ENCODE assay signal across 8 cellular contexts in genomic region chr10:110918633-110919348, GRCh38. TPM values are rescaled to one million over a fixed set of nuclear protein-coding genes. Genes with fewer than 3 reads are reported as not detected.
A peak's percentile ranks its signal among the peaks of the same experiment; 100 is the strongest.
DNase-seq lines count a peak whose midpoint lies in the region; ATAC-seq and TF ChIP-seq lines count a peak whose summit lies in the region.

Gene BBIP1, minus strand, starts transcription at chr10:110919180. Its CDS starts 1,023 bp downstream, at chr10:110918157.

- peaks cover 61% of the 10 kb centered on the region for H3K4me1 ChIP-seq in left ventricle myocardium inferior

- intact Hi-C loops in left ventricle myocardium inferior (cut with micrococcal nuclease), result no loop called here

- DNase-seq in Jurkat, Clone E6-1 (ENCODE audit: low read depth, low spot score), result peak; percentile 100
- DNase-seq in RKO (ENCODE audit: low spot score) (peak; percentile 100), anterior cingulate cortex (lab: John Stamatoyannopoulos, UW) (peak; percentile 57 to 100 (median 84)), left ventricle myocardium inferior (no peak), pons (ENCODE audit: low spot score) (peak; percentile 100), iPS-NIHi7 (ENCODE audit: extremely low spot score) (no peak)

- peak within 1 kb of the TSS; percentile 99 for H3K27ac ChIP-seq in left ventricle myocardium inferior (replicated peaks)

- TF ChIP-seq CTCF in left ventricle myocardium inferior (IDR thresholded peaks at IDR 0.05; ENCODE audit: borderline replicate concordance), result peak; percentile 2

- H3K36me3 ChIP-seq in left ventricle myocardium inferior, result no peaks in the 10 kb centered on the region

- no peaks in the 10 kb centered on the region for H3K9me3 ChIP-seq in left ventricle myocardium inferior (replicated peaks)

- H3K27me3 ChIP-seq in left ventricle myocardium inferior (ENCODE audit: low read depth), result no peaks in the 10 kb centered on the region

- ATAC-seq in GM21786 (IDR thresholded peaks at IDR 0.05; ENCODE audit: unreplicated experiment), result peak; percentile 77

- peak within 1 kb of the TSS; percentile 87 for H3K4me3 ChIP-seq in GM08714 (ENCODE audit: low read length)
- peak within 1 kb of the TSS; percentile 93 for H3K4me3 ChIP-seq in Jurkat, Clone E6-1 (ENCODE audit: low read length)
- H3K4me3 ChIP-seq in left ventricle myocardium inferior, result peak within 1 kb of the TSS; percentile 82

RNA-seq across cellular contexts. Expression of gene BBIP1, which starts in this region (rescaled TPM):
- 31.4 TPM for polyA plus RNA-seq in Jurkat, Clone E6-1 (2012; ENCODE audit: insufficient read depth, insufficient read length)
- 25.1 TPM for total RNA-seq in left ventricle myocardium inferior

Comparison
In these comparisons a context has a peak if more than half of its experiments do, and no peak if none do; other contexts are left out.
1. DNase-seq: peak in Jurkat, Clone E6-1 (single experiment), RKO (single experiment), anterior cingulate cortex (58 of 58) and pons (single experiment); none in left ventricle myocardium inferior (single experiment) and iPS-NIHi7 (single experiment).
2. Peak in every context shown above with its lines, with median percentiles within 50 percentile points of each other: H3K4me3 ChIP-seq.